8 cellular contexts compared by ENCODE assay signal in genomic region chr1:153566414-153567371, GRCh38. TPM values are rescaled to one million over a fixed set of nuclear protein-coding genes. Genes with fewer than 3 reads are reported as not detected.
DNase-seq lines count a peak whose midpoint lies in the region; ATAC-seq and TF ChIP-seq lines count a peak whose summit lies in the region.

No MANE protein-coding gene starts in this region.

- TF ChIP-seq CTCF in Calu3 (IDR thresholded peaks at IDR 0.05; ENCODE audit: unreplicated experiment) (no peak), nephron (IDR thresholded peaks at IDR 0.05; ENCODE audit: unreplicated experiment in 3 of 3) (no peak)

- TSS peak; percentile 83 for BruUV-seq in Calu3 (replicated peaks; lab: Mats Ljungman, UMichigan)

- peaks cover 63% of the 10 kb centered on the region for H3K4me1 Mint-ChIP-seq in Calu3 (ENCODE audit: low read depth, unreplicated experiment)
- H3K4me1 Mint-ChIP-seq in activated T-helper 17 cell treated with anti-CD3 and anti-CD28 coated beads, Interleukin-2, amount 50 U/mL, for 72 hours: peaks cover 44% of the 10 kb centered on the region
- peaks cover 51% of the 10 kb centered on the region for H3K4me1 Mint-ChIP-seq in nephron

- H3K27me3 Mint-ChIP-seq in Calu3 (ENCODE audit: unreplicated experiment): no peaks in the 10 kb centered on the region
- H3K27me3 Mint-ChIP-seq in activated T-helper 17 cell treated with anti-CD3 and anti-CD28 coated beads, Interleukin-2, amount 50 U/mL, for 72 hours: no peaks in the 10 kb centered on the region
- peaks cover 3% of the 10 kb centered on the region for H3K27me3 Mint-ChIP-seq in nephron (ENCODE audit: low read depth)

- ATAC-seq in activated T-helper 17 cell treated with anti-CD3 and anti-CD28 coated beads, Interleukin-2, amount 50 U/mL, for 72 hours (replicated peaks): peak; percentile 83
- no peak for ATAC-seq in HG02763 (IDR thresholded peaks at IDR 0.05; ENCODE audit: unreplicated experiment)

- intact Hi-C loops in Calu3 (cut with micrococcal nuclease; ENCODE audit: unreplicated experiment): loop anchor here (5.0 kb wide), 1 partner anchor 214 kb away; no protein-coding TSS in a partner anchor

- H3K27ac Mint-ChIP-seq in Calu3 (ENCODE audit: unreplicated experiment) (peak overlapping the region; percentile 96), nephron (peak overlapping the region; percentile 97 to 99 (median 99))
- H3K27ac Mint-ChIP-seq in activated T-helper 17 cell treated with anti-CD3 and anti-CD28 coated beads, Interleukin-2, amount 50 U/mL, for 72 hours: peak overlapping the region; percentile 100

- peaks cover 46% of the 10 kb centered on the region for H3K36me3 Mint-ChIP-seq in Calu3 (ENCODE audit: insufficient read depth, unreplicated experiment)
- H3K36me3 Mint-ChIP-seq in activated T-helper 17 cell treated with anti-CD3 and anti-CD28 coated beads, Interleukin-2, amount 50 U/mL, for 72 hours (ENCODE audit: low read depth): peaks cover 18% of the 10 kb centered on the region
- no peaks in the 10 kb centered on the region for H3K36me3 Mint-ChIP-seq in nephron (ENCODE audit: low read depth)

- CTCF ChIA-PET in Calu3 (lab: Charles Lee): interaction anchor here (0.6 to 2.1 kb wide), 16 partner anchors 11 to 106 kb away, joined by 3 to 61 read pairs (median 6); partner anchors contain the start of genes CHTOP, S100A13, S100A16 and S100A4

- DNase-seq in Calu3: peak; percentile 100
- peak; percentile 99 for DNase-seq in HK-2 (ENCODE audit: unreplicated experiment)
- peak; percentile 98 for DNase-seq in RPMI8226
- DNase-seq in fibroblast of gingiva (ENCODE audit: low read depth): peak; percentile 97
- peak; percentile 90 for DNase-seq in stimulated activated naive CD4-positive, alpha-beta T cell treated with Interleukin-2 at 50 U/mL for 16 hours (lab: John Stamatoyannopoulos, UW)

- H3K4me3 Mint-ChIP-seq in Calu3 (ENCODE audit: low read depth, unreplicated experiment) (peak overlapping the region; percentile 36), nephron (peak overlapping the region in 2 of 3 experiments; percentile 42 to 57)
- peak overlapping the region; percentile 96 for H3K4me3 Mint-ChIP-seq in activated T-helper 17 cell treated with anti-CD3 and anti-CD28 coated beads, Interleukin-2, amount 50 U/mL, for 72 hours

- H3K9me3 Mint-ChIP-seq in Calu3 (ENCODE audit: low read depth, unreplicated experiment): no peaks in the 10 kb centered on the region
- H3K9me3 Mint-ChIP-seq in activated T-helper 17 cell treated with anti-CD3 and anti-CD28 coated beads, Interleukin-2, amount 50 U/mL, for 72 hours: no peaks in the 10 kb centered on the region
- no peaks in the 10 kb centered on the region for H3K9me3 Mint-ChIP-seq in nephron

RNA-seq across cellular contexts. Expression of gene S100A2, which starts 1.0 kb away (rescaled TPM):
- 11.1 and 14.1 TPM in 2 replicates for total RNA-seq in Calu3 (2022)
- total RNA-seq in activated T-helper 17 cell treated with anti-CD3 and anti-CD28 coated beads, Interleukin-2, amount 50 U/mL, for 72 hours: 10 to 100 TPM; 10.1 to 10.7 TPM

RNA-seq across cellular contexts. Expression of gene S100A3, which starts 17.6 kb away (rescaled TPM):
- total RNA-seq in Calu3 (2022): not detected in 2 replicates
- not detected for total RNA-seq in activated T-helper 17 cell treated with anti-CD3 and anti-CD28 coated beads, Interleukin-2, amount 50 U/mL, for 72 hours

RNA-seq across cellular contexts. Expression of gene S100A4, which starts 21.1 kb away (rescaled TPM):
- total RNA-seq in Calu3 (2022): 19.8 and 20.5 TPM in 2 replicates
- total RNA-seq in activated T-helper 17 cell treated with anti-CD3 and anti-CD28 coated beads, Interleukin-2, amount 50 U/mL, for 72 hours: 1,000 to 10,000 TPM; 1,035 to 1,445 TPM

RNA-seq across cellular contexts. Expression of gene S100A5, which starts 26.0 kb away (rescaled TPM):
- total RNA-seq in Calu3 (2022): not detected in 2 replicates
- 1 to 10 TPM; 3.2 to 9.6 TPM for total RNA-seq in activated T-helper 17 cell treated with anti-CD3 and anti-CD28 coated beads, Interleukin-2, amount 50 U/mL, for 72 hours

RNA-seq across cellular contexts. Expression of gene S100A6, which starts 30.9 kb away (rescaled TPM):
- total RNA-seq in Calu3 (2022): 1,521 and 2,023 TPM in 2 replicates
- 100 to 1,000 TPM; 530 to 753 TPM for total RNA-seq in activated T-helper 17 cell treated with anti-CD3 and anti-CD28 coated beads, Interleukin-2, amount 50 U/mL, for 72 hours

Comparison
In these comparisons a context has a peak if more than half of its experiments do, and no peak if none do; other contexts are left out.
1. H3K4me3 Mint-ChIP-seq: peak in every context shown above with its lines; median percentile 96 in activated T-helper 17 cell treated with anti-CD3 and anti-CD28 coated beads, Interleukin-2, amount 50 U/mL, for 72 hours; 50 in nephron; 36 in Calu3.
2. RNA of gene S100A4, which starts 21.1 kb away (total RNA-seq): 1,035 to 1,445 TPM in activated T-helper 17 cell treated with anti-CD3 and anti-CD28 coated beads, Interleukin-2, amount 50 U/mL, for 72 hours; 19.8 to 20.5 TPM in Calu3; every median in the first group is over 10 times any median in the second.
3. Peak in every context shown above with its lines, with median percentiles within 50 percentile points of each other: DNase-seq and H3K27ac Mint-ChIP-seq.